In the genomic region with DNA sequence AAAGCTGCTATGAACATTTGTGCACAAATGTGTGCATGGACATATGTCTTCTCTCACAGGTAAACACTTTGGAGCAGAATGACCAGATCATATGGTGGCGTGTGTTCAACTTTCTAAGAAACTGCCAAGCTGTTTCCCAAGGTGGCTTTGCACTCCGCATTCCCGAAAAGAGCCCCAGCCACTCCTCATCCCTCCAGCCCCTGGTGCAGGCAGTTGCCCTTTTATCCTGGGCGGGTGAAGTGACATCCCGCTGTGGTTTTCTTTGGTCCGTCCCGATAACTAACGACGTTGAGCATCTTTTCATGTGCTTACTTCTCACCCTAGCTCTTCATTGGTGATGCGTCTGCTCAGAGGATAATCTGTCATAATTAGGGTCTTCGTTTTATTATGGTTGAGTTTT, we compare ENCODE assay signal across 8 cellular contexts.
"Had no signal": no experiment of that assay in that cellular context is flagged by ENCODE, and none has a peak within 500 bp of the region (broad histone marks: within the 10 kb centered on the region; RNA-seq: fewer than 3 reads in every experiment).

No MANE protein-coding gene starts in this region.

- H3K36me3 Mint-ChIP-seq: naive thymus-derived CD4-positive, alpha-beta T cell; type B pancreatic cell had no signal

- DNase-seq: effector CD4-positive, alpha-beta T cell; kidney glomerular epithelial cell; stimulated activated CD4-positive, alpha-beta T cell treated with anti-CD3 and anti-CD28 coated beads, Interleukin-4, amount 100 ng/mL, for 1 hour had no signal

- ATAC-seq: naive thymus-derived CD4-positive, alpha-beta T cell had no signal

- H3K27ac Mint-ChIP-seq: endodermal cell; naive thymus-derived CD4-positive, alpha-beta T cell; nephron progenitor cell; stimulated activated effector memory CD8-positive, alpha-beta T cell treated with anti-CD3 and anti-CD28 coated beads, Interleukin-12 subunit alpha, Interleukin-12 subunit beta, amount 100 ng/mL, for 72 hours; type B pancreatic cell had no signal

- H3K9me3 Mint-ChIP-seq: nephron progenitor cell; stimulated activated effector memory CD8-positive, alpha-beta T cell treated with anti-CD3 and anti-CD28 coated beads, Interleukin-12 subunit alpha, Interleukin-12 subunit beta, amount 100 ng/mL, for 72 hours; type B pancreatic cell had no signal

- H3K4me1 Mint-ChIP-seq: naive thymus-derived CD4-positive, alpha-beta T cell had no signal

- H3K4me3 Mint-ChIP-seq: endodermal cell; naive thymus-derived CD4-positive, alpha-beta T cell; nephron progenitor cell; stimulated activated effector memory CD8-positive, alpha-beta T cell treated with anti-CD3 and anti-CD28 coated beads, Interleukin-12 subunit alpha, Interleukin-12 subunit beta, amount 100 ng/mL, for 72 hours; type B pancreatic cell had no signal
